9 cellular contexts compared by ENCODE assay signal in the genomic region with DNA sequence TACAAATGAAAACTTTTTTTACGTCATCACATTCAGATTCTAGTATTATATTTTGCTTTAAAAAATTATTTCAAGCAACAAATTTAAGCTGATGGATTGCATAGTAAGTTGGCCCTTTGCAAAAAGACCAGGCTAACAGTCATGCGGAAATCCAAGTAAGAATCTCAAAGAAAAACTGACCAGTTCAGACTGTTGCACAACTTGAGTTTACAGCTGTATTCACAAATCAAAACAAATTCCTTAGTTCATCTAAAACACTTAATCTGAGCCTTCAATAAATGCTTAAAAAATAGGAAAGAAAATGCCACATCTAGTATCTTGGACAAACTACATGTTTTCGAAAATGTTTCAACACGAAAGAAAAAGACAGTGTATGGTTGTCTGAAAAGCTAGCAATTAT. TPM values are rescaled to one million over a fixed set of nuclear protein-coding genes. Genes with fewer than 3 reads are reported as not detected.
DNase-seq lines count a peak whose midpoint lies in the region; ATAC-seq and TF ChIP-seq lines count a peak whose summit lies in the region.
"Had no signal": no experiment of that assay in that cellular context is flagged by ENCODE, and none has a peak within 500 bp of the region (broad histone marks: within the 10 kb centered on the region; RNA-seq: fewer than 3 reads in every experiment).

No MANE protein-coding gene starts in this region.

- POLR2A ChIA-PET in activated CD4-positive, alpha-beta T cell treated with anti-CD3 and anti-CD28 coated beads for 36 hours (lab: Charles Lee): no interaction called here

- no peak for DNase-seq in activated CD4-positive, alpha-beta T cell treated with anti-CD3 and anti-CD28 coated beads for 36 hours
- no peak for DNase-seq in activated CD4-positive, alpha-beta T cell treated with anti-CD3 and anti-CD28 coated beads, Interleukin-2, amount 50 U/mL, for 4 hours
- DNase-seq in adrenal gland (no peak), left lung (no peak), testis (no peak), HPDE6-E6E7 (ENCODE audit: extremely low spot score) (no peak), kidney tubule cell (ENCODE audit: low spot score) (no peak)
- DNase-seq: activated effector memory CD4-positive, alpha-beta T cell treated with anti-CD3 and anti-CD28 coated beads, Interleukin-2, amount 50 U/mL, for 16 hours had no signal

- peaks cover 0 to 28% of the 10 kb centered on the region in 2 donors for H3K36me3 ChIP-seq in adrenal gland (replicated peaks in 1 of 2)
- peaks cover 0 to 41% of the 10 kb centered on the region in 2 donors for H3K36me3 ChIP-seq in left lung
- H3K36me3 ChIP-seq in testis (ENCODE audit: low read depth, missing control alignments): no peaks in the 10 kb centered on the region

- peak overlapping the region; percentile 98 for H3K4me3 Mint-ChIP-seq in activated CD4-positive, alpha-beta T cell treated with anti-CD3 and anti-CD28 coated beads for 36 hours

- no peaks in the 10 kb centered on the region for H3K27me3 Mint-ChIP-seq in activated CD4-positive, alpha-beta T cell treated with anti-CD3 and anti-CD28 coated beads for 36 hours

- TF ChIP-seq CTCF in adrenal gland (IDR thresholded peaks at IDR 0.05) (no peak), left lung (IDR thresholded peaks at IDR 0.05) (no peak), testis (IDR thresholded peaks at IDR 0.05) (no peak)

- H3K27ac ChIP-seq in adrenal gland (peak overlapping the region in 3 of 5 donors; percentile 95 to 99 (median 97)), left lung (peak overlapping the region in 1 of 2 donors; percentile 97), testis (peak overlapping the region in 1 of 2 donors; percentile 98)

- 42 to 51% (median 44%) methylated on average over 4 of the region's 4 CpGs for WGBS in adrenal gland, 4 donors
- 35 to 39% methylated on average over 4 of the region's 4 CpGs for WGBS in testis, 2 donors

- H3K27me3 ChIP-seq in adrenal gland: no peaks in the 10 kb centered on the region
- no peaks in the 10 kb centered on the region for H3K27me3 ChIP-seq in left lung
- H3K27me3 ChIP-seq in testis: no peaks in the 10 kb centered on the region

- ATAC-seq in activated CD4-positive, alpha-beta T cell treated with anti-CD3 and anti-CD28 coated beads for 36 hours: no peak
- ATAC-seq in left lung: no peak
- ATAC-seq in HG03139 (IDR thresholded peaks at IDR 0.05; ENCODE audit: unreplicated experiment): no peak

- H3K4me3 ChIP-seq in adrenal gland (peak overlapping the region; percentile 10 to 87 (median 62)), left lung (peak overlapping the region; percentile 80 to 86), testis (peak overlapping the region; percentile 72 to 94)

- TF ChIP-seq POLR2A in adrenal gland (IDR thresholded peaks at IDR 0.05): no peak
- TF ChIP-seq POLR2A in testis (IDR thresholded peaks at IDR 0.05): no peak

- peak overlapping the region; percentile 99 for H3K27ac Mint-ChIP-seq in activated CD4-positive, alpha-beta T cell treated with anti-CD3 and anti-CD28 coated beads for 36 hours

- intact Hi-C loops in activated CD4-positive, alpha-beta T cell treated with anti-CD3 and anti-CD28 coated beads for 36 hours (cut with DNase I, micrococcal nuclease): no loop called here
- intact Hi-C loops in adrenal gland (cut with DNase I): no loop called here
- intact Hi-C loops in left lung (cut with DNase I): no loop called here
- intact Hi-C loops in testis (cut with DNase I; ENCODE audit: low total_unique reads): no loop called here

- H3K9me3 Mint-ChIP-seq in activated CD4-positive, alpha-beta T cell treated with anti-CD3 and anti-CD28 coated beads for 36 hours (ENCODE audit: low read depth): peaks cover 3% of the 10 kb centered on the region

- H3K4me1 Mint-ChIP-seq in activated CD4-positive, alpha-beta T cell treated with anti-CD3 and anti-CD28 coated beads for 36 hours: peaks cover 44% of the 10 kb centered on the region

- CTCF ChIA-PET in activated CD4-positive, alpha-beta T cell treated with anti-CD3 and anti-CD28 coated beads for 36 hours (lab: Charles Lee): interaction anchor here (1.1 to 1.3 kb wide), 2 partner anchors 8 to 25 kb away, joined by 3 read pairs; no protein-coding TSS in a partner anchor

- H3K9me3 ChIP-seq in adrenal gland (replicated peaks in 1 of 3) (no peaks in the 10 kb centered on the region), left lung (peaks cover 0 to 3% of the 10 kb centered on the region in 2 donors), testis (no peaks in the 10 kb centered on the region)

- H3K4me1 ChIP-seq in adrenal gland (replicated peaks in 1 of 2) (peaks cover 11 to 40% of the 10 kb centered on the region in 2 donors), left lung (peaks cover 10 to 35% of the 10 kb centered on the region in 2 donors), testis (peaks cover 13% of the 10 kb centered on the region)

- H3K36me3 Mint-ChIP-seq in activated CD4-positive, alpha-beta T cell treated with anti-CD3 and anti-CD28 coated beads for 36 hours (ENCODE audit: low read depth): peaks cover 51% of the 10 kb centered on the region

RNA-seq across cellular contexts. Expression of a gene that starts 0.8 kb away (rescaled TPM):
- total RNA-seq in activated CD4-positive, alpha-beta T cell treated with anti-CD3 and anti-CD28 coated beads for 36 hours: 100 to 1,000 TPM; 104 to 137 TPM
- total RNA-seq in adrenal gland (10 to 100 TPM; 22.4 to 35.3 (median 27.7) TPM), left lung (10 to 100 TPM; 22.7 to 26.8 TPM), testis (10 to 100 TPM; 63.5 to 73.5 TPM)
- polyA plus RNA-seq in adrenal gland (10 to 100 TPM; 28.7 to 50.5 (median 41.9) TPM), testis (ENCODE audit: insufficient read depth, low read depth, low replicate concordance) (24.5 TPM)

RNA-seq across cellular contexts. Expression of a gene that starts 1.0 kb away (rescaled TPM):
- 1 to 10 TPM; 5.0 to 5.3 TPM for total RNA-seq in activated CD4-positive, alpha-beta T cell treated with anti-CD3 and anti-CD28 coated beads for 36 hours
- total RNA-seq in adrenal gland (10 to 100 TPM in 7 of 8 donors, 1 to 10 TPM in 1; 6.3 to 28.8 (median 19.5) TPM), left lung (10 to 100 TPM; 10.8 to 13.0 TPM), testis (10 to 100 TPM; 10.8 to 11.3 TPM)
- polyA plus RNA-seq in adrenal gland (10 to 100 TPM in 1 of 3 donors, 1 to 10 TPM in 2; 4.0 to 21.2 (median 7.0) TPM), testis (ENCODE audit: insufficient read depth, low read depth, low replicate concordance) (9.0 TPM)
